In the genomic region with DNA sequence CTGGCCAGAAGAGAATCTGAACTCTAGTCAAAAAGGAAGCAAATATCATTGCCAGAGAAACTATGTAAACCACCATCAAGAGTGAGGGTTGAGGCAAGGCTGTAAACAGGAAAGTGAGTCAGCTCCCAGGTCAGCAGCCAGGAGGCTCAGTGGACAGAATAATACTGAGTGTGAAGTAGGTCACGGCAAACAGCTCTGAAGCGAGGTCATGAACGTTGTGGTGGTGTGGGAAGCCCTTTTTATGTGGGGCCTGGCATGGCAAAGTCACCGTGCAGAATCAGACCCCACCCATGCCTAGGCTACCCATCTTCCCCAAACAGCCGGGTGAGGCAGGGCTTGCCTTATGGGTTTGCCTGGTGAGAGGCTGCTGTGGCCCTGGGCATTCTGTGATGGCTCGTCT, we compare ENCODE assay signal across 9 cellular contexts. TPM values are rescaled to one million over a fixed set of nuclear protein-coding genes. Genes with fewer than 3 reads are reported as not detected.
DNase-seq lines count a peak whose midpoint lies in the region; ATAC-seq, FAIRE-seq and TF ChIP-seq lines count a peak whose summit lies in the region.
"Had no signal": no experiment of that assay in that cellular context is flagged by ENCODE, and none has a peak within 500 bp of the region (broad histone marks: within the 10 kb centered on the region; RNA-seq: fewer than 3 reads in every experiment).

No MANE protein-coding gene starts in this region.

- no TSS peak for BruUV-seq in MCF 10A (replicated peaks; lab: Mats Ljungman, UMichigan)

- H3K27ac Mint-ChIP-seq in MCF 10A (ENCODE audit: low read depth, unreplicated experiment), result peak overlapping the region; percentile 99
- H3K27ac Mint-ChIP-seq in stimulated activated naive B cell treated with anti-CD40 and anti-IgM and Interleukin-4, amounts not matched to agents 10 μg/mL and 1 μg/mL and 100 μg/mL, for 72 hours, result peak overlapping the region; percentile 81

- H3K36me3 Mint-ChIP-seq in MCF 10A (ENCODE audit: insufficient read depth, unreplicated experiment), result peaks cover 10% of the 10 kb centered on the region
- H3K36me3 Mint-ChIP-seq in stimulated activated naive B cell treated with anti-CD40 and anti-IgM and Interleukin-4, amounts not matched to agents 10 μg/mL and 1 μg/mL and 100 μg/mL, for 72 hours, result peaks cover 0 to 5% of the 10 kb centered on the region in 2 donors

- H3K27ac ChIP-seq in lung (ENCODE audit: low read depth in 1 of 2, low read length in 1 of 2), result peak overlapping the region; percentile 66 to 67

- no peak for TF ChIP-seq CTCF in MCF 10A (IDR thresholded peaks at IDR 0.05; ENCODE audit: unreplicated experiment)
- no peak for TF ChIP-seq CTCF in lung (IDR thresholded peaks at IDR 0.05; ENCODE audit: control extremely low read depth, extremely low read depth)

- peaks cover 32% of the 10 kb centered on the region for H3K4me1 Mint-ChIP-seq in MCF 10A (ENCODE audit: insufficient read depth, unreplicated experiment)
- peaks cover 21 to 33% of the 10 kb centered on the region in 2 donors for H3K4me1 Mint-ChIP-seq in stimulated activated naive B cell treated with anti-CD40 and anti-IgM and Interleukin-4, amounts not matched to agents 10 μg/mL and 1 μg/mL and 100 μg/mL, for 72 hours

- DNase-seq in A172 (ENCODE audit: low spot score), result peak; percentile 82
- DNase-seq in H54 (ENCODE audit: insufficient read length, low spot score), result peak; percentile 42
- DNase-seq in T1000 (lab: John Stamatoyannopoulos, UW), result peak; percentile 45
- peak; percentile 87 for DNase-seq in MCF 10A (ENCODE audit: unreplicated experiment)
- DNase-seq in lung (ENCODE audit: low spot score), result no peak
- DNase-seq in stimulated activated naive B cell treated with anti-CD40 and anti-IgM and Interleukin-4, amounts not matched to agents 10 μg/mL and 1 μg/mL and 100 μg/mL, for 72 hours, result peak; percentile 15
- DNase-seq in H7, result no peak
- DNase-seq: DND-41 had no signal

- H3K36me3 ChIP-seq in lung (ENCODE audit: control insufficient read depth in 2 of 2, insufficient read depth in 2 of 2, low read length in 2 of 2), result no peaks in the 10 kb centered on the region
- H3K36me3 ChIP-seq in H7 (replicated peaks; ENCODE audit: control insufficient read depth, insufficient read depth, low read length), result no peaks in the 10 kb centered on the region

- POLR2A ChIA-PET in MCF 10A (lab: Yijun Ruan, JAX), result interaction anchor here (0.7 to 2.7 kb wide), 10 partner anchors 9 to 44 kb away, joined by 3 to 12 read pairs (median 3); partner anchors contain the start of gene THBS1

- CTCF ChIA-PET in MCF 10A (lab: Yijun Ruan, JAX), result interaction anchor here (0.8 to 7.2 kb wide), 8 partner anchors 9 to 479 kb away, joined by 3 to 48 read pairs (median 6); partner anchors contain the start of gene THBS1

- peak overlapping the region; percentile 11 for H3K4me3 Mint-ChIP-seq in MCF 10A (ENCODE audit: unreplicated experiment)
- H3K4me3 Mint-ChIP-seq in stimulated activated naive B cell treated with anti-CD40 and anti-IgM and Interleukin-4, amounts not matched to agents 10 μg/mL and 1 μg/mL and 100 μg/mL, for 72 hours, result peak overlapping the region; percentile 14 to 63

- ATAC-seq in lung (ENCODE audit: insufficient read depth, low FRiP score) (peak; percentile 80), HG02759 (IDR thresholded peaks at IDR 0.05; ENCODE audit: unreplicated experiment) (no peak)
- ATAC-seq in stimulated activated naive B cell treated with anti-CD40 and anti-IgM and Interleukin-4, amounts not matched to agents 10 μg/mL and 1 μg/mL and 100 μg/mL, for 72 hours (replicated peaks), result peak; percentile 63 to 71

- FAIRE-seq in H54 (lab: Jason Lieb, UNC), result peak; percentile 98

- peaks cover 26 to 35% of the 10 kb centered on the region in 2 donors for H3K4me1 ChIP-seq in lung (ENCODE audit: control insufficient read depth in 2 of 2, insufficient read depth in 2 of 2, low read length in 2 of 2)

- H3K27me3 Mint-ChIP-seq in MCF 10A (ENCODE audit: insufficient read depth, unreplicated experiment), result no peaks in the 10 kb centered on the region
- no peaks in the 10 kb centered on the region for H3K27me3 Mint-ChIP-seq in stimulated activated naive B cell treated with anti-CD40 and anti-IgM and Interleukin-4, amounts not matched to agents 10 μg/mL and 1 μg/mL and 100 μg/mL, for 72 hours

- TF ChIP-seq POLR2A in H54 (IDR thresholded peaks at IDR 0.05; ENCODE audit: low read depth, low read length), result no peak

- H3K4me3 ChIP-seq in lung (no peak overlapping the region), H7 (ENCODE audit: insufficient read depth, low read depth, low read length) (no peak overlapping the region)

- intact Hi-C loops in MCF 10A (cut with micrococcal nuclease), result no loop called here

- H3K9me3 Mint-ChIP-seq in MCF 10A (ENCODE audit: unreplicated experiment), result no peaks in the 10 kb centered on the region
- H3K9me3 Mint-ChIP-seq in stimulated activated naive B cell treated with anti-CD40 and anti-IgM and Interleukin-4, amounts not matched to agents 10 μg/mL and 1 μg/mL and 100 μg/mL, for 72 hours, result peaks cover 3% of the 10 kb centered on the region in 2 donors

- WGBS in lung, 2 donors, result 36 to 42% methylated on average over 6 of the region's 6 CpGs

- H3K9me3 ChIP-seq in lung (ENCODE audit: control insufficient read depth in 2 of 2, insufficient read depth in 1 of 2, low read length in 1 of 2), result no peaks in the 10 kb centered on the region

- H3K27me3 ChIP-seq in lung (ENCODE audit: control insufficient read depth, insufficient read depth) (no peaks in the 10 kb centered on the region), H7 (ENCODE audit: control insufficient read depth, insufficient read depth, low read length) (no peaks in the 10 kb centered on the region)

RNA-seq across cellular contexts. Expression of gene THBS1, which starts 43.9 kb away (rescaled TPM):
- 26.4 and 49.2 TPM in 2 replicates for total RNA-seq in A172 (2014; rRNA removed; shearing (Covaris generic))
- total RNA-seq in MCF 10A (2022), result 103 and 393 TPM in 2 replicates
- 100 to 1,000 TPM; 174 to 477 TPM for total RNA-seq in lung
- 100 to 1,000 TPM in 1 of 2 donors, 10 to 100 TPM in 1; 35.3 to 544 TPM for polyA plus RNA-seq in lung
- 9.9 and 10.1 TPM in 2 replicates for total RNA-seq in H7 (2014; rRNA removed; shearing (Covaris generic))

Comparison
In these comparisons a context has a peak if more than half of its experiments do, and no peak if none do; other contexts are left out.
1. DNase-seq: peak in A172 (single experiment), H54 (single experiment), T1000 (single experiment), MCF 10A (single experiment) and stimulated activated naive B cell treated with anti-CD40 and anti-IgM and Interleukin-4, amounts not matched to agents 10 μg/mL and 1 μg/mL and 100 μg/mL, for 72 hours (single experiment); none in lung (single experiment) and H7 (single experiment).